7 cellular contexts compared by ENCODE assay signal in genomic region chr3:52240059-52240885, GRCh38. TPM values are rescaled to one million over a fixed set of nuclear protein-coding genes. Genes with fewer than 3 reads are reported as not detected.
A peak's percentile ranks its signal among the peaks of the same experiment; 100 is the strongest.
DNase-seq lines count a peak whose midpoint lies in the region; ATAC-seq and TF ChIP-seq lines count a peak whose summit lies in the region.

No MANE protein-coding gene starts in this region.

- H2AK5ac ChIP-seq in mesenchymal stem cell (ENCODE audit: low read length, severe bottlenecking): peak overlapping the region; percentile 2

- H4K8ac ChIP-seq in mesenchymal stem cell (ENCODE audit: low read length): peak overlapping the region; percentile 91

- no peak overlapping the region for H3K14ac ChIP-seq in mesenchymal stem cell (ENCODE audit: low read length in 2 of 2)

- ATAC-seq in WTC11: no peak

- peaks cover 46% of the 10 kb centered on the region for H3K4me1 Mint-ChIP-seq in WTC11

- H3K27ac Mint-ChIP-seq in WTC11: peak overlapping the region; percentile 18; the same call in 1 of the 2 replicates

- POLR2A ChIA-PET in WTC11 (lab: Charles Lee) (interaction anchor here (1.0 to 1.4 kb wide), 4 partner anchors 8 to 77 kb away, joined by 3 to 9 read pairs (median 4); partner anchors contain the start of gene WDR82), HEK293T (lab: Yijun Ruan, JAX) (interaction anchor here (0.9 to 4.0 kb wide), 9 partner anchors 8 to 99 kb away, joined by 3 to 36 read pairs (median 5); partner anchors contain the start of genes GLYCTK, POC1A and WDR82)

- H3K4me1 ChIP-seq in duodenal mucosa (ENCODE audit: control insufficient read depth in 1 of 2, insufficient read depth in 2 of 2, low read length in 2 of 2) (peaks cover 39 to 48% of the 10 kb centered on the region in 2 donors), mesenchymal stem cell (ENCODE audit: control insufficient read depth, insufficient read depth, low read depth, low read length) (peaks cover 51% of the 10 kb centered on the region)

- no peak overlapping the region for H3K27ac ChIP-seq in duodenal mucosa (ENCODE audit: low read depth, low read length)
- peak overlapping the region; percentile 26 for H3K27ac ChIP-seq in mesenchymal stem cell (ENCODE audit: low read length, poor library complexity, severe bottlenecking)
- H3K27ac ChIP-seq in substantia nigra (ENCODE audit: low read depth, low read length, poor library complexity, severe bottlenecking): peak overlapping the region; percentile 76

- peak overlapping the region; percentile 94 for H3K4me3 ChIP-seq in GM06990 (replicated peaks; ENCODE audit: low read depth, low read length)
- H3K4me3 ChIP-seq in duodenal mucosa (ENCODE audit: low read depth in 1 of 2, low read length in 2 of 2): peak overlapping the region; percentile 70 to 77
- H3K4me3 ChIP-seq in mesenchymal stem cell (ENCODE audit: insufficient read depth in 1 of 2, low read depth in 1 of 2, low read length in 2 of 2): peak overlapping the region in 1 of 2 experiments; percentile 94

- H4K91ac ChIP-seq in mesenchymal stem cell (ENCODE audit: low read length): peak overlapping the region; percentile 90

- DNase-seq in GM06990 (ENCODE audit: extremely low read depth, insufficient read length) (no peak), MV-4-11 (lab: John Stamatoyannopoulos, UW) (peak; percentile 87), WTC11 (ENCODE audit: low spot score) (no peak), mesenchymal stem cell (peak; percentile 98), substantia nigra (lab: John Stamatoyannopoulos, UW) (peak in 27 of 49 donors; percentile 29 to 86 (median 46)), HEK293T (ENCODE audit: extremely low spot score) (no peak)

- H3K36me3 ChIP-seq in GM06990 (ENCODE audit: control insufficient read depth, insufficient read depth, low read length) (peaks cover 4% of the 10 kb centered on the region), duodenal mucosa (ENCODE audit: control insufficient read depth in 1 of 2, insufficient read depth in 2 of 2, low read length in 2 of 2) (peaks cover 4% of the 10 kb centered on the region in 2 donors), mesenchymal stem cell (ENCODE audit: control insufficient read depth in 1 of 2, insufficient read depth in 2 of 2, low read depth in 1 of 2, low read length in 2 of 2) (peaks cover 4 to 6% of the 10 kb centered on the region in 2 experiments)

- H3K27me3 ChIP-seq in GM06990 (replicated peaks; ENCODE audit: control insufficient read depth, insufficient read depth, low read length) (no peaks in the 10 kb centered on the region), duodenal mucosa (ENCODE audit: control insufficient read depth in 1 of 2, insufficient read depth in 2 of 2, low read length in 2 of 2) (no peaks in the 10 kb centered on the region), mesenchymal stem cell (ENCODE audit: control insufficient read depth in 1 of 2, insufficient read depth in 1 of 2, low read length in 2 of 2) (no peaks in the 10 kb centered on the region)

- peak overlapping the region; percentile 88 for H2BK15ac ChIP-seq in mesenchymal stem cell (ENCODE audit: low read depth, poor library complexity, severe bottlenecking)

- peak overlapping the region; percentile 51 to 82 for H3K9ac ChIP-seq in duodenal mucosa (ENCODE audit: low read depth in 1 of 2, low read length in 2 of 2)
- H3K9ac ChIP-seq in mesenchymal stem cell (ENCODE audit: low read length): peak overlapping the region; percentile 95

- no peak overlapping the region for H3K4me2 ChIP-seq in mesenchymal stem cell (ENCODE audit: low read length, poor library complexity, severe bottlenecking)

- peaks cover 28% of the 10 kb centered on the region for H3K27me3 Mint-ChIP-seq in WTC11 (ENCODE audit: low read depth)

- no peaks in the 10 kb centered on the region for H3K9me3 Mint-ChIP-seq in WTC11

- peak overlapping the region; percentile 95 for H3K4me3 Mint-ChIP-seq in WTC11

- H2AFZ ChIP-seq in mesenchymal stem cell (ENCODE audit: low read depth, low read length): no peak overlapping the region

- no peak overlapping the region for H3K23ac ChIP-seq in mesenchymal stem cell (ENCODE audit: low read length in 2 of 2)

- H2BK5ac ChIP-seq in mesenchymal stem cell (ENCODE audit: low read depth, low read length, poor library complexity, severe bottlenecking): no peak overlapping the region

- H3K79me1 ChIP-seq in mesenchymal stem cell (replicated peaks; ENCODE audit: low read length, poor library complexity, severe bottlenecking): peaks cover 11% of the 10 kb centered on the region

- no peaks in the 10 kb centered on the region for H3K9me3 ChIP-seq in duodenal mucosa (ENCODE audit: control insufficient read depth in 1 of 2, low read length in 2 of 2)
- no peaks in the 10 kb centered on the region for H3K9me3 ChIP-seq in mesenchymal stem cell (ENCODE audit: control insufficient read depth, low read length)

- peak overlapping the region; percentile 52 to 70 for H3K18ac ChIP-seq in mesenchymal stem cell (ENCODE audit: low read depth in 1 of 2, low read length in 2 of 2)

- H3K36me3 Mint-ChIP-seq in WTC11: no peaks in the 10 kb centered on the region

- CTCF ChIA-PET in WTC11 (lab: Charles Lee) (interaction anchor here (1.0 to 2.3 kb wide), 8 partner anchors 9 to 172 kb away, joined by 3 to 19 read pairs (median 4); partner anchors contain the start of gene WDR82), HEK293T (lab: Yijun Ruan, JAX) (interaction anchor here (0.6 to 1.4 kb wide), 2 partner anchors 9 to 94 kb away, joined by 3 to 8 read pairs; no protein-coding TSS in a partner anchor)

- peak overlapping the region; percentile 60 to 79 for H2BK12ac ChIP-seq in mesenchymal stem cell (ENCODE audit: low read length in 2 of 2)

- TF ChIP-seq CTCF in GM06990 (IDR thresholded peaks at IDR 0.05; ENCODE audit: insufficient read depth, low read length, poor library complexity, severe bottlenecking) (peak; percentile 27), WTC11 (IDR thresholded peaks at IDR 0.05) (no peak)

- H2BK120ac ChIP-seq in mesenchymal stem cell (ENCODE audit: low read depth, low read length): peak overlapping the region; percentile 62

- peak overlapping the region; percentile 20 to 71 for H3K4ac ChIP-seq in mesenchymal stem cell (ENCODE audit: low read depth in 1 of 2, low read length in 2 of 2)

- WGBS in mesenchymal stem cell: 100% methylated on average over 1 of the region's 1 CpG

TF ChIP-seq in WTC11, 78 proteins besides CTCF, POLR2A, EP300 and RAD21 (continues in another document):
- no peak; the same call in 1 of the 2 replicates for TF ChIP-seq MAX (CRISPR knock-in tag; IDR thresholded peaks at IDR 0.05)
- TF ChIP-seq ZNF425 (CRISPR knock-in tag; conservative IDR thresholded peaks at IDR 0.05): no peak

TF ChIP-seq in HEK293T, 16 proteins besides CTCF, POLR2A, EP300 and RAD21:
- no peak for TF ChIP-seq HDGF (IDR thresholded peaks at IDR 0.05; ENCODE audit: borderline replicate concordance)
- no peak for TF ChIP-seq TARDBP (IDR thresholded peaks at IDR 0.05)
- TF ChIP-seq SP1 (IDR thresholded peaks at IDR 0.05): no peak

RNA-seq across cellular contexts. Expression of gene TWF2, which starts 1.3 kb away (rescaled TPM):
- total RNA-seq in WTC11 (2021): 60.8 to 71.1 TPM (median 66.3 TPM) in 3 replicates
- polyA plus RNA-seq in mesenchymal stem cell (2013, experiment 1 of 2): 91.9 TPM
- 91.8 TPM for polyA plus RNA-seq in mesenchymal stem cell (2013, experiment 2 of 2)

RNA-seq across cellular contexts. Expression of gene PPM1M, which starts 5.3 kb away (rescaled TPM):
- 5.1 to 7.0 TPM (median 6.0 TPM) in 3 replicates for total RNA-seq in WTC11 (2021)
- 11.3 TPM for polyA plus RNA-seq in mesenchymal stem cell (2013, experiment 1 of 2)
- 10.9 TPM for polyA plus RNA-seq in mesenchymal stem cell (2013, experiment 2 of 2)

RNA-seq across cellular contexts. Expression of gene TLR9, which starts 14.8 kb away (rescaled TPM):
- total RNA-seq in WTC11 (2021): not detected in 3 replicates
- not detected for polyA plus RNA-seq in mesenchymal stem cell (2013, experiment 1 of 2)
- 0.01 TPM for polyA plus RNA-seq in mesenchymal stem cell (2013, experiment 2 of 2)

RNA-seq across cellular contexts. Expression of gene WDR82, which starts 38.2 kb away (rescaled TPM):
- total RNA-seq in WTC11 (2021): 64.6 to 69.7 TPM (median 64.9 TPM) in 3 replicates
- polyA plus RNA-seq in mesenchymal stem cell (2013, experiment 1 of 2): 29.2 TPM
- 30.0 TPM for polyA plus RNA-seq in mesenchymal stem cell (2013, experiment 2 of 2)

RNA-seq across cellular contexts. Expression of gene ALAS1, which starts 42.3 kb away (rescaled TPM):
- total RNA-seq in WTC11 (2021): 39.1 to 43.0 TPM (median 39.4 TPM) in 3 replicates
- polyA plus RNA-seq in mesenchymal stem cell (2013, experiment 1 of 2): 64.5 TPM
- 61.9 TPM for polyA plus RNA-seq in mesenchymal stem cell (2013, experiment 2 of 2)

Comparison
In these comparisons a context has a peak if more than half of its experiments do, and no peak if none do; other contexts are left out.
1. DNase-seq: peak in MV-4-11 (single experiment), mesenchymal stem cell (single experiment) and substantia nigra (27 of 49); none in GM06990 (single experiment), WTC11 (single experiment) and HEK293T (single experiment).